In the genomic region with DNA sequence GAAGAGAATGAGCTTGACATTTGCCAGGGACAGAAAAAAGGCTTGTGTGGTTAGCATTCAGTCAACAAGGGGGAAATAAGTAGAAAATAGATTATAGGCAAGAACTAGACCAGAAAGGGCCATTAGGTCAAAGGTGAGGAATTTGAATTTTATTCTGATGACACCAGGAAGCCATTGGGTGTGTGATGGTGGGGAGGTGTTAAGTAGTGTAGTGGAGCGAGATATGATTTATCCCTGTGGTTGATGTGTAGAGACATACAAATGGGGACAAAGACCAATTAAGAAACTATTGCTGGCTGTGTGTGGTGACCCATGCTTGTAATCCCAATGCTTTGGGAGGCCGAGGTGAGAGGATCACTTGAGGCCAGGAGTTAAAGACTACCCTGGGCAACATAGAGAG, we compare ENCODE assay signal across 19 cellular contexts.
"Had no signal": no experiment of that assay in that cellular context is flagged by ENCODE, and none has a peak within 500 bp of the region (broad histone marks: within the 10 kb centered on the region; RNA-seq: fewer than 3 reads in every experiment).

No MANE protein-coding gene starts in this region.

- H3K27ac ChIP-seq: brain microvascular endothelial cell, parathyroid adenoma, suprapubic skin, uterus had no signal

- H3K4me1 Mint-ChIP-seq: memory B cell had no signal

- H3K36me3 ChIP-seq: suprapubic skin, uterus had no signal

- H3K27ac Mint-ChIP-seq: activated CD8-positive, alpha-beta memory T cell treated with anti-CD3 and anti-CD28 coated beads, Interleukin-2, amount 10 ng/mL, durations not matched to agents 7 days and 5 days; activated naive CD4-positive, alpha-beta T cell treated with anti-CD3 and anti-CD28 coated beads, Interleukin-2, amount 50 U/mL, for 72 hours; activated T-cell treated with anti-CD3 and anti-CD28 coated beads, Interleukin-2, amount 50 U/mL, for 24 hours; memory B cell had no signal

- H3K4me3 ChIP-seq: esophagus squamous epithelium, suprapubic skin, uterus had no signal

- H3K27me3 ChIP-seq: brain microvascular endothelial cell, esophagus squamous epithelium, suprapubic skin, uterus had no signal

- H3K27me3 Mint-ChIP-seq: activated CD8-positive, alpha-beta memory T cell treated with anti-CD3 and anti-CD28 coated beads, Interleukin-2, amount 10 ng/mL, durations not matched to agents 7 days and 5 days; activated T-cell treated with anti-CD3 and anti-CD28 coated beads, Interleukin-2, amount 50 U/mL, for 24 hours; memory B cell had no signal

- ATAC-seq: activated CD8-positive, alpha-beta memory T cell treated with anti-CD3 and anti-CD28 coated beads, Interleukin-2, amount 10 ng/mL, durations not matched to agents 7 days and 5 days; activated naive CD4-positive, alpha-beta T cell treated with anti-CD3 and anti-CD28 coated beads, Interleukin-2, amount 50 U/mL, for 72 hours; left lobe of liver; sciatic nerve had no signal

- H3K4me3 Mint-ChIP-seq: activated CD8-positive, alpha-beta memory T cell treated with anti-CD3 and anti-CD28 coated beads, Interleukin-2, amount 10 ng/mL, durations not matched to agents 7 days and 5 days; activated T-cell treated with anti-CD3 and anti-CD28 coated beads, Interleukin-2, amount 50 U/mL, for 24 hours; memory B cell had no signal

- H3K9me3 ChIP-seq: esophagus squamous epithelium, suprapubic skin, uterus had no signal

- H3K9me3 Mint-ChIP-seq: activated naive CD4-positive, alpha-beta T cell treated with anti-CD3 and anti-CD28 coated beads, Interleukin-2, amount 50 U/mL, for 72 hours; activated T-cell treated with anti-CD3 and anti-CD28 coated beads, Interleukin-2, amount 50 U/mL, for 24 hours; memory B cell had no signal

- DNase-seq: activated CD4-positive, alpha-beta T cell treated with anti-CD3 and anti-CD28 coated beads, Interleukin-2, amount 50 U/mL, for 4 hours; activated CD4-positive, CD25-positive, alpha-beta regulatory T cell treated with anti-CD3 and anti-CD28 coated beads, Interleukin-2, amount 50 U/mL, for 72 hours; activated CD8-positive, alpha-beta memory T cell treated with anti-CD3 and anti-CD28 coated beads, Interleukin-2, amount 10 ng/mL, durations not matched to agents 7 days and 5 days; activated effector memory CD4-positive, alpha-beta T cell treated with anti-CD3 and anti-CD28 coated beads, Interleukin-2, amount 50 U/mL, for 16 hours; activated T-cell treated with anti-CD3 and anti-CD28 coated beads, Interleukin-2, amount 50 U/mL, for 24 hours; amniotic stem cell; brain microvascular endothelial cell; cerebellar nuclear complex; esophagus squamous epithelium; foreskin fibroblast; stimulated activated CD4-positive, alpha-beta T cell treated with anti-CD3 and anti-CD28 coated beads, Interleukin-12 subunit alpha, Interleukin-12 subunit beta, amount 100 ng/mL, for 4 hours; stimulated activated naive CD4-positive, alpha-beta T cell treated with Interleukin-2 at 50 U/mL for 16 hours; uterus had no signal

- H3K36me3 Mint-ChIP-seq: activated naive CD4-positive, alpha-beta T cell treated with anti-CD3 and anti-CD28 coated beads, Interleukin-2, amount 50 U/mL, for 72 hours had no signal
